Comparison of ENCODE assay signal across 13 cellular contexts in genomic region chrX:2451456-2452316, GRCh38. TPM values are rescaled to one million over a fixed set of nuclear protein-coding genes. Genes with fewer than 3 reads are reported as not detected.
DNase-seq lines count a peak whose midpoint lies in the region; ATAC-seq and TF ChIP-seq lines count a peak whose summit lies in the region.
"Had no signal": no experiment of that assay in that cellular context is flagged by ENCODE, and none has a peak within 500 bp of the region (broad histone marks: within the 10 kb centered on the region; RNA-seq: fewer than 3 reads in every experiment).

No MANE protein-coding gene starts in this region.

- H3K27me3 ChIP-seq in brain microvascular endothelial cell (replicated peaks) (no peaks in the 10 kb centered on the region), testis (no peaks in the 10 kb centered on the region)

- intact Hi-C loops in testis (cut with DNase I; ENCODE audit: low total_unique reads): no loop called here

- CTCF ChIA-PET in activated CD8-positive, alpha-beta memory T cell treated with anti-CD3 and anti-CD28 coated beads, Interleukin-2, amount 10 ng/mL, durations not matched to agents 7 days and 5 days (lab: Charles Lee): no interaction called here

- TF ChIP-seq CTCF in brain microvascular endothelial cell (IDR thresholded peaks at IDR 0.05; ENCODE audit: low read depth, low read length, missing control alignments) (no peak), testis (IDR thresholded peaks at IDR 0.05) (no peak)

- H3K4me3 ChIP-seq in brain microvascular endothelial cell (ENCODE audit: low read depth, low read length) (no peak overlapping the region), testis (peak overlapping the region in 1 of 2 donors; percentile 20)

- no peaks in the 10 kb centered on the region for H3K36me3 ChIP-seq in brain microvascular endothelial cell (replicated peaks)
- H3K36me3 ChIP-seq in testis (ENCODE audit: low read depth, missing control alignments): no peaks in the 10 kb centered on the region

- DNase-seq in HCEC 1CT (peak; percentile 61), brain microvascular endothelial cell (peak; percentile 78), islet precursor cell (peak; percentile 82), stromal cell of bone marrow (ENCODE audit: low read depth) (peak; percentile 14), activated gamma-delta T cell treated with Interleukin-2 at 50 U/mL for 16 hours (no peak), testis (no peak)
- no peak for DNase-seq in activated CD8-positive, alpha-beta memory T cell treated with anti-CD3 and anti-CD28 coated beads, Interleukin-2, amount 10 ng/mL, durations not matched to agents 7 days and 5 days
- DNase-seq: effector memory CD4-positive, alpha-beta T cell; NCI-H2081 treated with DMSO at 0.1 percent for 48 hours; stimulated activated CD4-positive, alpha-beta T cell treated with anti-CD3 and anti-CD28 coated beads, Interleukin-15, amount 100 ng/mL, for 24 hours had no signal

- H3K4me1 Mint-ChIP-seq in activated CD8-positive, alpha-beta memory T cell treated with anti-CD3 and anti-CD28 coated beads, Interleukin-2, amount 10 ng/mL, durations not matched to agents 7 days and 5 days: peaks cover 14% of the 10 kb centered on the region

- H3K27ac Mint-ChIP-seq in activated CD8-positive, alpha-beta memory T cell treated with anti-CD3 and anti-CD28 coated beads, Interleukin-2, amount 10 ng/mL, durations not matched to agents 7 days and 5 days: no peak overlapping the region
- H3K27ac Mint-ChIP-seq: activated naive CD4-positive, alpha-beta T cell treated with anti-CD3 and anti-CD28 coated beads, Interleukin-2, amount 50 U/mL, for 24 hours; natural killer cell treated with Interleukin-12 subunit alpha and Interleukin-12 subunit beta and Interleukin-15 and Interleukin-18, amount 100 ng/mL, for 72 hours had no signal

- WGBS in testis, 2 donors: 46 to 52% methylated on average over 23 to 25 of the region's 25 CpGs

- no peaks in the 10 kb centered on the region for H3K4me1 ChIP-seq in testis

- H3K9me3 Mint-ChIP-seq in activated CD8-positive, alpha-beta memory T cell treated with anti-CD3 and anti-CD28 coated beads, Interleukin-2, amount 10 ng/mL, durations not matched to agents 7 days and 5 days (ENCODE audit: low read depth): peaks cover 12% of the 10 kb centered on the region

- H3K27me3 Mint-ChIP-seq in activated CD8-positive, alpha-beta memory T cell treated with anti-CD3 and anti-CD28 coated beads, Interleukin-2, amount 10 ng/mL, durations not matched to agents 7 days and 5 days: no peaks in the 10 kb centered on the region
- H3K27me3 Mint-ChIP-seq: activated naive CD4-positive, alpha-beta T cell treated with anti-CD3 and anti-CD28 coated beads, Interleukin-2, amount 50 U/mL, for 24 hours; natural killer cell treated with Interleukin-12 subunit alpha and Interleukin-12 subunit beta and Interleukin-15 and Interleukin-18, amount 100 ng/mL, for 72 hours had no signal

- in situ Hi-C loops in brain microvascular endothelial cell (cut with HindIII; ENCODE audit: low pct_ligation_motif_present, low sequenced_read_pairs): no loop called here

- peak overlapping the region; percentile 65 for H3K27ac ChIP-seq in brain microvascular endothelial cell
- H3K27ac ChIP-seq in testis: no peak overlapping the region

- H3K36me3 Mint-ChIP-seq in activated CD8-positive, alpha-beta memory T cell treated with anti-CD3 and anti-CD28 coated beads, Interleukin-2, amount 10 ng/mL, durations not matched to agents 7 days and 5 days: peaks cover 15% of the 10 kb centered on the region
- H3K36me3 Mint-ChIP-seq: natural killer cell treated with Interleukin-12 subunit alpha and Interleukin-12 subunit beta and Interleukin-15 and Interleukin-18, amount 100 ng/mL, for 72 hours had no signal

- no peak overlapping the region for H3K4me3 Mint-ChIP-seq in activated CD8-positive, alpha-beta memory T cell treated with anti-CD3 and anti-CD28 coated beads, Interleukin-2, amount 10 ng/mL, durations not matched to agents 7 days and 5 days
- H3K4me3 Mint-ChIP-seq: activated naive CD4-positive, alpha-beta T cell treated with anti-CD3 and anti-CD28 coated beads, Interleukin-2, amount 50 U/mL, for 24 hours; natural killer cell treated with Interleukin-12 subunit alpha and Interleukin-12 subunit beta and Interleukin-15 and Interleukin-18, amount 100 ng/mL, for 72 hours had no signal

- TF ChIP-seq POLR2A in testis (IDR thresholded peaks at IDR 0.05): no peak

- no peak for ATAC-seq in activated CD8-positive, alpha-beta memory T cell treated with anti-CD3 and anti-CD28 coated beads, Interleukin-2, amount 10 ng/mL, durations not matched to agents 7 days and 5 days
- ATAC-seq in esophagus mucosa: no peak

- H3K9me3 ChIP-seq in testis: no peaks in the 10 kb centered on the region

RNA-seq across cellular contexts. Expression of gene DHRSX, which starts 49.1 kb away (rescaled TPM):
- 10 to 100 TPM; 29.2 to 31.3 TPM for total RNA-seq in testis
- polyA plus RNA-seq in testis (ENCODE audit: insufficient read depth, low read depth, low replicate concordance): 15.3 TPM
- 10 to 100 TPM; 21.1 to 22.5 TPM for total RNA-seq in activated CD8-positive, alpha-beta memory T cell treated with anti-CD3 and anti-CD28 coated beads, Interleukin-2, amount 10 ng/mL, durations not matched to agents 7 days and 5 days
- 9.7 TPM for total RNA-seq in esophagus mucosa

RNA-seq across cellular contexts. Expression of gene ZBED1, which starts 49.1 kb away (rescaled TPM):
- total RNA-seq in testis (10 to 100 TPM; 47.2 to 77.0 TPM), esophagus mucosa (16.0 TPM)
- polyA plus RNA-seq in testis (ENCODE audit: insufficient read depth, low read depth, low replicate concordance): 24.2 TPM
- 10 to 100 TPM; 31.7 to 34.9 TPM for total RNA-seq in activated CD8-positive, alpha-beta memory T cell treated with anti-CD3 and anti-CD28 coated beads, Interleukin-2, amount 10 ng/mL, durations not matched to agents 7 days and 5 days

Comparison
In these comparisons a context has a peak if more than half of its experiments do, and no peak if none do; other contexts are left out.
1. DNase-seq: peak in HCEC 1CT (single experiment), brain microvascular endothelial cell (single experiment), islet precursor cell (single experiment) and stromal cell of bone marrow (single experiment); none in activated gamma-delta T cell treated with Interleukin-2 at 50 U/mL for 16 hours (single experiment), testis (single experiment) and activated CD8-positive, alpha-beta memory T cell treated with anti-CD3 and anti-CD28 coated beads, Interleukin-2, amount 10 ng/mL, durations not matched to agents 7 days and 5 days (single experiment).